8 cellular contexts compared by ENCODE assay signal in genomic region chr5:55993628-55994501, GRCh38. TPM values are rescaled to one million over a fixed set of nuclear protein-coding genes. Genes with fewer than 3 reads are reported as not detected.
A peak's percentile ranks its signal among the peaks of the same experiment; 100 is the strongest.
DNase-seq lines count a peak whose midpoint lies in the region; ATAC-seq, FAIRE-seq and TF ChIP-seq lines count a peak whose summit lies in the region.

No MANE protein-coding gene starts in this region.

- H3K4me1 ChIP-seq in A549, result peaks cover 54% of the 10 kb centered on the region
- H3K4me1 ChIP-seq in thoracic aorta (ENCODE audit: control insufficient read depth in 1 of 2, low read depth in 2 of 2), result peaks cover 24 to 35% of the 10 kb centered on the region in 2 donors

- no peak for ATAC-seq in A549
- ATAC-seq in thoracic aorta (ENCODE audit: insufficient number of reproducible peaks, low FRiP score, low read depth), result no peak
- no peak for ATAC-seq in HG02840 (IDR thresholded peaks at IDR 0.05; ENCODE audit: low FRiP score, unreplicated experiment)

- in situ Hi-C loops in astrocyte of the cerebellum (cut with HindIII; ENCODE audit: low sequenced_read_pairs), result loop anchor here (25.0 kb wide), 1 partner anchor 193 kb away; no protein-coding TSS in a partner anchor

- H3K4me2 ChIP-seq in A549, result peak overlapping the region; percentile 92

- no peak for TF ChIP-seq RAD21 in A549 (conservative IDR thresholded peaks at IDR 0.05 in 1 of 2, IDR thresholded peaks at IDR 0.05 in 1 of 2)

- CTCF ChIA-PET in A549 (lab: Yijun Ruan, JAX), result interaction anchor here (0.7 to 2.9 kb wide), 5 partner anchors 11 to 130 kb away, joined by 3 to 12 read pairs (median 3); no protein-coding TSS in a partner anchor

- no peak for FAIRE-seq in A549 (lab: Jason Lieb, UNC)

- no peak for TF ChIP-seq POLR2A in A549 (IDR thresholded peaks at IDR 0.05; ENCODE audit: low read length)

- POLR2A ChIA-PET in A549 (lab: Yijun Ruan, JAX), result interaction anchor here (1.0 to 2.1 kb wide), 4 partner anchors 10 to 130 kb away, joined by 4 to 19 read pairs (median 8); no protein-coding TSS in a partner anchor

- DNase-seq in A549 (ENCODE audit: low read depth in 1 of 2, low spot score in 1 of 2), result no peak
- DNase-seq in HT-29 (ENCODE audit: low spot score), result peak; percentile 25
- no peak for DNase-seq in astrocyte of the cerebellum (ENCODE audit: low read depth)
- no peak for DNase-seq in thoracic aorta (ENCODE audit: low spot score)
- no peak for DNase-seq in T-helper 9 cell
- no peak for DNase-seq in NCI-H774 (lab: John Stamatoyannopoulos, UW)

- H3K36me3 ChIP-seq in thoracic aorta, result no peaks in the 10 kb centered on the region

- 1% methylated on average over 15 of the region's 15 CpGs for WGBS in A549 (ENCODE audit: missing lambda C conversion rate)

- no peak for TF ChIP-seq EP300 in A549 (IDR thresholded peaks at IDR 0.05)

- H3K27me3 ChIP-seq in layer of hippocampus (ENCODE audit: control insufficient read depth, insufficient read depth, low read length), result no peaks in the 10 kb centered on the region
- H3K27me3 ChIP-seq in thoracic aorta (replicated peaks; ENCODE audit: insufficient read depth), result no peaks in the 10 kb centered on the region

- TF ChIP-seq CTCF in A549 (IDR thresholded peaks at IDR 0.05) (no peak), astrocyte of the cerebellum (IDR thresholded peaks at IDR 0.05; ENCODE audit: low read depth, low read length, missing control alignments) (no peak), thoracic aorta (IDR thresholded peaks at IDR 0.05) (no peak)

- no peaks in the 10 kb centered on the region for H3K9me3 ChIP-seq in A549
- no peaks in the 10 kb centered on the region for H3K9me3 ChIP-seq in thoracic aorta

- H3K27ac ChIP-seq in A549 (peak overlapping the region; percentile 93 to 94), layer of hippocampus (ENCODE audit: low read depth, low read length) (peak overlapping the region; percentile 97), thoracic aorta (peak overlapping the region; percentile 99)

- peak overlapping the region; percentile 80 for H3K4me3 ChIP-seq in A549
- peak overlapping the region; percentile 88 for H3K4me3 ChIP-seq in astrocyte of the cerebellum (ENCODE audit: low read depth, low read length)
- H3K4me3 ChIP-seq in thoracic aorta, result peak overlapping the region; percentile 87

TF ChIP-seq in A549, 52 proteins besides CTCF, POLR2A, EP300 and RAD21:
- TF ChIP-seq TFCP2L1 (CRISPR knock-in tag; IDR thresholded peaks at IDR 0.05), result no peak
- TF ChIP-seq MYC (IDR thresholded peaks at IDR 0.05; ENCODE audit: borderline replicate concordance, low read length), result no peak
- no peak for TF ChIP-seq MAFK (IDR thresholded peaks at IDR 0.05; ENCODE audit: partially characterized antibody)
- no peak for TF ChIP-seq ATOH8 (CRISPR knock-in tag; IDR thresholded peaks at IDR 0.05; ENCODE audit: low read depth)
- TF ChIP-seq TP53 (CRISPR knock-in tag; IDR thresholded peaks at IDR 0.05), result no peak
- TF ChIP-seq, protein P1, sequence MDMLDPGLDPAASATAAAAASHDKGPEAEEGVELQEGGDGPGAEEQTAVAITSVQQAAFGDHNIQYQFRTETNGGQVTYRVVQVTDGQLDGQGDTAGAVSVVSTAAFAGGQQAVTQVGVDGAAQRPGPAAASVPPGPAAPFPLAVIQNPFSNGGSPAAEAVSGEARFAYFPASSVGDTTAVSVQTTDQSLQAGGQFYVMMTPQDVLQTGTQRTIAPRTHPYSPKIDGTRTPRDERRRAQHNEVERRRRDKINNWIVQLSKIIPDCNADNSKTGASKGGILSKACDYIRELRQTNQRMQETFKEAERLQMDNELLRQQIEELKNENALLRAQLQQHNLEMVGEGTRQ (IDR thresholded peaks at IDR 0.05), result no peak; the same call in 1 of the 2 replicates
- no peak for TF ChIP-seq ZNF302 (CRISPR knock-in tag; IDR thresholded peaks at IDR 0.05)
- no peak for TF ChIP-seq CHD2 (IDR thresholded peaks at IDR 0.05; ENCODE audit: low read length, partially characterized antibody)
- no peak for TF ChIP-seq CBX2 (IDR thresholded peaks at IDR 0.05; ENCODE audit: borderline replicate concordance, low read depth)
- TF ChIP-seq EHMT2 (IDR thresholded peaks at IDR 0.05; ENCODE audit: low read depth), result no peak
- no peak for TF ChIP-seq PHF8 (IDR thresholded peaks at IDR 0.05; ENCODE audit: borderline replicate concordance, low read depth)
- TF ChIP-seq RNF2 (IDR thresholded peaks at IDR 0.05; ENCODE audit: borderline replicate concordance, low read depth), result no peak
- TF ChIP-seq, protein P2, sequence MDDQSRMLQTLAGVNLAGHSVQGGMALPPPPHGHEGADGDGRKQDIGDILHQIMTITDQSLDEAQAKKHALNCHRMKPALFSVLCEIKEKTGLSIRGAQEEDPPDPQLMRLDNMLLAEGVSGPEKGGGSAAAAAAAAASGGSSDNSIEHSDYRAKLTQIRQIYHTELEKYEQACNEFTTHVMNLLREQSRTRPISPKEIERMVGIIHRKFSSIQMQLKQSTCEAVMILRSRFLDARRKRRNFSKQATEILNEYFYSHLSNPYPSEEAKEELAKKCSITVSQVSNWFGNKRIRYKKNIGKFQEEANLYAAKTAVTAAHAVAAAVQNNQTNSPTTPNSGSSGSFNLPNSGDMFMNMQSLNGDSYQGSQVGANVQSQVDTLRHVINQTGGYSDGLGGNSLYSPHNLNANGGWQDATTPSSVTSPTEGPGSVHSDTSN (IDR thresholded peaks at IDR 0.05), result no peak
TF ChIP-seq in A549: peak in this region for 0.

RNA-seq across cellular contexts. Expression of gene IL6ST, which starts 0.9 kb away (rescaled TPM):
- polyA plus RNA-seq in A549 (2011; rRNA removed), result 183 and 198 TPM in 2 replicates
- polyA plus RNA-seq in A549 (2012; cell fraction: cytosol; rRNA removed), result 12.5 and 13.6 TPM in 2 replicates
- 5.4 and 9.5 TPM in 2 replicates for polyA plus RNA-seq in A549 (2012; cell fraction: nucleus; rRNA removed)
- 45.1 to 53.9 TPM (median 46.2 TPM) in 3 replicates for polyA plus RNA-seq in A549 (2017; fragmentation: RNase III; extraction: RNeasy Plus Mini Kit Qiagen cat#74134 plus additional on column Dnase treatment)
- 135 and 145 TPM in 2 replicates for polyA minus RNA-seq in A549 (2011; rRNA and poly(A)+ RNA removed)
- 14.4 and 17.7 TPM in 2 replicates for total RNA-seq in HT-29 (2014; rRNA removed; shearing (Covaris generic))
- 100 to 1,000 TPM; 236 to 490 TPM for total RNA-seq in thoracic aorta

Comparison
In these comparisons a context has a peak if more than half of its experiments do, and no peak if none do; other contexts are left out.
1. RNA of gene IL6ST, which starts 0.9 kb away (total RNA-seq): 236 to 490 TPM in thoracic aorta; 14.4 to 17.7 TPM in HT-29; every median in the first group is over 10 times any median in the second.
2. Peak in every context shown above with its lines, with median percentiles within 50 percentile points of each other: H3K27ac ChIP-seq and H3K4me3 ChIP-seq.